10 cellular contexts compared by ENCODE assay signal in genomic region chr3:183449391-183449790, GRCh38. TPM values are rescaled to one million over a fixed set of nuclear protein-coding genes. Genes with fewer than 3 reads are reported as not detected.
A peak's percentile ranks its signal among the peaks of the same experiment; 100 is the strongest.
DNase-seq lines count a peak whose midpoint lies in the region; ATAC-seq and TF ChIP-seq lines count a peak whose summit lies in the region.
"Had no signal": no experiment of that assay in that cellular context is flagged by ENCODE, and none has a peak within 500 bp of the region (broad histone marks: within the 10 kb centered on the region; RNA-seq: fewer than 3 reads in every experiment).

No MANE protein-coding gene starts in this region.

- no peak overlapping the region for H2BK15ac ChIP-seq in IMR-90 (ENCODE audit: low read depth, low read length)

- no peak overlapping the region for H2AK5ac ChIP-seq in IMR-90 (ENCODE audit: low read depth, low read length)

- TF ChIP-seq RAD21 in IMR-90 (IDR thresholded peaks at IDR 0.05; ENCODE audit: low read length) = no peak

- no peak overlapping the region for H3K18ac ChIP-seq in IMR-90 (ENCODE audit: low read depth, low read length)

- H3K27me3 ChIP-seq in IMR-90 (ENCODE audit: control insufficient read depth, insufficient read depth, low read length) (no peaks in the 10 kb centered on the region), colonic mucosa (no peaks in the 10 kb centered on the region)
- H3K27me3 ChIP-seq: uterus had no signal

- peak; percentile 26 to 37 for DNase-seq in AML-193 (lab: John Stamatoyannopoulos, UW)
- DNase-seq in IMR-90 = peak; percentile 38
- peak; percentile 41 for DNase-seq in cerebellum (ENCODE audit: low spot score)
- peak; percentile 66 for DNase-seq in medulla oblongata (ENCODE audit: extremely low spot score)
- DNase-seq in activated CD8-positive, alpha-beta T cell treated with anti-CD3 and anti-CD28 coated beads, Interleukin-2, amount 10 ng/mL, durations not matched to agents 7 days and 5 days = no peak
- no peak for DNase-seq in colonic mucosa
- DNase-seq: DND-41, uterus had no signal

- no peak overlapping the region for H3K4ac ChIP-seq in IMR-90 (ENCODE audit: low read depth, low read length)

- H3K36me3 ChIP-seq in IMR-90 (ENCODE audit: control insufficient read depth, insufficient read depth, low read length) (peaks cover 3% of the 10 kb centered on the region), colonic mucosa (no peaks in the 10 kb centered on the region)
- H3K36me3 ChIP-seq: uterus had no signal

- no peak for TF ChIP-seq CTCF in IMR-90 (conservative IDR thresholded peaks at IDR 0.05; ENCODE audit: low read depth, low read length)
- TF ChIP-seq CTCF in colonic mucosa (IDR thresholded peaks at IDR 0.05) = no peak

- no peak overlapping the region for H2AFZ ChIP-seq in IMR-90 (replicated peaks; ENCODE audit: low read length, poor library complexity)

- no peaks in the 10 kb centered on the region for H3K36me3 Mint-ChIP-seq in activated CD8-positive, alpha-beta T cell treated with anti-CD3 and anti-CD28 coated beads, Interleukin-2, amount 10 ng/mL, durations not matched to agents 7 days and 5 days (ENCODE audit: low read depth)

- H3K4me1 Mint-ChIP-seq in activated CD8-positive, alpha-beta T cell treated with anti-CD3 and anti-CD28 coated beads, Interleukin-2, amount 10 ng/mL, durations not matched to agents 7 days and 5 days (ENCODE audit: low read depth) = peaks cover 14% of the 10 kb centered on the region

- ATAC-seq in IMR-90 (ENCODE audit: low read depth) = peak; percentile 33
- ATAC-seq in activated CD8-positive, alpha-beta T cell treated with anti-CD3 and anti-CD28 coated beads, Interleukin-2, amount 10 ng/mL, durations not matched to agents 7 days and 5 days = no peak
- no peak for ATAC-seq in HG03045 (IDR thresholded peaks at IDR 0.05; ENCODE audit: unreplicated experiment)
- ATAC-seq in HG03280 (IDR thresholded peaks at IDR 0.05; ENCODE audit: unreplicated experiment) = no peak

- H3K27me3 Mint-ChIP-seq in activated CD8-positive, alpha-beta T cell treated with anti-CD3 and anti-CD28 coated beads, Interleukin-2, amount 10 ng/mL, durations not matched to agents 7 days and 5 days (ENCODE audit: low read depth) = peaks cover 2% of the 10 kb centered on the region

- H3K14ac ChIP-seq in IMR-90 (replicated peaks; ENCODE audit: low read depth, low read length) = no peak overlapping the region

- no peak overlapping the region for H3K56ac ChIP-seq in IMR-90 (ENCODE audit: extremely low read depth, insufficient read depth, low read length)

- no peak overlapping the region for H4K5ac ChIP-seq in IMR-90 (ENCODE audit: low read depth, low read length)

- no peak overlapping the region for H2AK9ac ChIP-seq in IMR-90 (replicated peaks; ENCODE audit: low read depth, low read length, poor library complexity)

- H3K9me3 ChIP-seq in IMR-90 (ENCODE audit: control insufficient read depth, insufficient read depth, low read length) (no peaks in the 10 kb centered on the region), colonic mucosa (no peaks in the 10 kb centered on the region)
- H3K9me3 ChIP-seq: uterus had no signal

- no peaks in the 10 kb centered on the region for H3K9me1 ChIP-seq in IMR-90 (ENCODE audit: insufficient read depth, low read length)

- H3K27ac Mint-ChIP-seq in activated CD8-positive, alpha-beta T cell treated with anti-CD3 and anti-CD28 coated beads, Interleukin-2, amount 10 ng/mL, durations not matched to agents 7 days and 5 days = no peak overlapping the region

- no peaks in the 10 kb centered on the region for H3K9me3 Mint-ChIP-seq in activated CD8-positive, alpha-beta T cell treated with anti-CD3 and anti-CD28 coated beads, Interleukin-2, amount 10 ng/mL, durations not matched to agents 7 days and 5 days (ENCODE audit: insufficient read depth)

- peaks cover 0 to 3% of the 10 kb centered on the region in 2 experiments; a peak in 1 of 4 replicates for H3K79me1 ChIP-seq in IMR-90 (ENCODE audit: low read depth in 1 of 2, low read length in 2 of 2)

- dilution Hi-C loops in IMR-90 (cut with HindIII; ENCODE audit: low sequenced_read_pairs, unreplicated experiment) = no loop called here

- H2BK120ac ChIP-seq in IMR-90 (ENCODE audit: low read depth, low read length) = no peak overlapping the region

- no peak overlapping the region for H4K8ac ChIP-seq in IMR-90 (ENCODE audit: low read depth in 2 of 2, low read length in 2 of 2)

- H3K4me3 ChIP-seq in IMR-90 (ENCODE audit: insufficient read depth, low read depth, low read length) (0 out of 2 replicates have a peak overlapping the region, but pooled peaks have one; percentile 24), colonic mucosa (no peak overlapping the region)
- H3K4me3 ChIP-seq: uterus had no signal

- CTCF ChIA-PET in IMR-90 (lab: Yijun Ruan, JAX) = no interaction called here
- CTCF ChIA-PET in activated CD8-positive, alpha-beta T cell treated with anti-CD3 and anti-CD28 coated beads, Interleukin-2, amount 10 ng/mL, durations not matched to agents 7 days and 5 days (lab: Charles Lee) = interaction anchor here (1.3 kb wide), 1 partner anchor 39 kb away, joined by 3 read pairs; no protein-coding TSS in a partner anchor

- no peak overlapping the region for H2BK20ac ChIP-seq in IMR-90 (ENCODE audit: low read depth, low read length)

- no TSS peak for BruUV-seq in IMR-90 (replicated peaks; lab: Mats Ljungman, UMichigan)

- intact Hi-C loops in IMR-90 (cut with micrococcal nuclease) (no loop called here), colonic mucosa (cut with DNase I) (no loop called here)

- no CpG with 5 or more reads among the region's 4 CpGs for WGBS in IMR-90 (ENCODE audit: extremely low coverage in 2 of 2, insufficient read length in 1 of 2), 2 experiments

- in situ Hi-C loops in IMR-90 (cut with MboI; ENCODE audit: low sequenced_read_pairs) = no loop called here

- no peak overlapping the region for H3K27ac ChIP-seq in IMR-90 (ENCODE audit: insufficient read depth, low read length)
- no peak overlapping the region for H3K27ac ChIP-seq in colonic mucosa

- no peak overlapping the region for H3K4me3 Mint-ChIP-seq in activated CD8-positive, alpha-beta T cell treated with anti-CD3 and anti-CD28 coated beads, Interleukin-2, amount 10 ng/mL, durations not matched to agents 7 days and 5 days

- no peak overlapping the region for H2BK5ac ChIP-seq in IMR-90 (ENCODE audit: low read depth, low read length, poor library complexity, severe bottlenecking)

- POLR2A ChIA-PET in IMR-90 (lab: Charles Lee; ENCODE audit: unreplicated experiment) = no interaction called here
- POLR2A ChIA-PET in activated CD8-positive, alpha-beta T cell treated with anti-CD3 and anti-CD28 coated beads, Interleukin-2, amount 10 ng/mL, durations not matched to agents 7 days and 5 days (lab: Charles Lee) = no interaction called here

- no peak overlapping the region for H3K23ac ChIP-seq in IMR-90 (ENCODE audit: low read depth, low read length)

- no peaks in the 10 kb centered on the region for H4K20me1 ChIP-seq in IMR-90 (ENCODE audit: insufficient read depth, low read length)

- H3K4me1 ChIP-seq in IMR-90 (ENCODE audit: control insufficient read depth, insufficient read depth, low read length) (peaks cover 2% of the 10 kb centered on the region; the same call in 1 of the 2 replicates), colonic mucosa (no peaks in the 10 kb centered on the region)
- H3K4me1 ChIP-seq: uterus had no signal

- H3K9ac ChIP-seq in IMR-90 (ENCODE audit: low read depth, low read length) = peak overlapping the region; percentile 54
- H3K9ac ChIP-seq in colonic mucosa (ENCODE audit: low read depth in 2 of 2, low read length in 2 of 2) = no peak overlapping the region

- no peak overlapping the region for H4K91ac ChIP-seq in IMR-90 (ENCODE audit: insufficient read depth, low read depth, low read length)

- no peak for TF ChIP-seq POLR2A in IMR-90 (IDR thresholded peaks at IDR 0.05; ENCODE audit: low read depth, low read length)

- H3K4me2 ChIP-seq in IMR-90 (ENCODE audit: low read depth, low read length) = peak overlapping the region; percentile 67

TF ChIP-seq in IMR-90, 13 proteins besides CTCF, POLR2A, EP300 and RAD21:
- TF ChIP-seq CEBPB (IDR thresholded peaks at IDR 0.05; ENCODE audit: low read depth, low read length) (no peak), SMC3 (IDR thresholded peaks at IDR 0.05; ENCODE audit: low read depth, low read length) (no peak), MXI1 (IDR thresholded peaks at IDR 0.05; ENCODE audit: borderline replicate concordance, low read depth, low read length) (no peak), USF2 (IDR thresholded peaks at IDR 0.05; ENCODE audit: low read depth, low read length) (no peak), RFX5 (IDR thresholded peaks at IDR 0.05; ENCODE audit: low read depth, low read length) (no peak), NFE2L2 (IDR thresholded peaks at IDR 0.05; ENCODE audit: low read depth, low read length) (no peak)
TF ChIP-seq in IMR-90: peak in this region for 0.

RNA-seq across cellular contexts. Expression of gene MCF2L2, which starts 21.0 kb away (rescaled TPM):
- total RNA-seq in IMR-90 (2012; rRNA removed) = under 0.01 TPM in 1 of 2 replicates, not detected in the other
- 0.17 TPM in 1 of 2 replicates, not detected in the other for polyA plus RNA-seq in IMR-90 (2012; rRNA removed)
- not detected in 2 replicates for polyA plus RNA-seq in IMR-90 (2012; cell fraction: cytosol; rRNA removed)
- polyA plus RNA-seq in IMR-90 (2012; cell fraction: nucleus; rRNA removed; ENCODE audit: low replicate concordance) = 0.01 and 0.08 TPM in 2 replicates
- 37.1 TPM for total RNA-seq in cerebellum
- 1 to 10 TPM; 7.2 to 7.5 TPM for total RNA-seq in activated CD8-positive, alpha-beta T cell treated with anti-CD3 and anti-CD28 coated beads, Interleukin-2, amount 10 ng/mL, durations not matched to agents 7 days and 5 days
- total RNA-seq in colonic mucosa = 1 to 10 TPM in 1 of 2 donors, under 1 TPM in 1; 0.25 to 1.4 TPM

Comparison
In these comparisons a context has a peak if more than half of its experiments do, and no peak if none do; other contexts are left out.
1. DNase-seq: peak in AML-193 (2 of 2), IMR-90 (single experiment), cerebellum (single experiment) and medulla oblongata (single experiment); none in activated CD8-positive, alpha-beta T cell treated with anti-CD3 and anti-CD28 coated beads, Interleukin-2, amount 10 ng/mL, durations not matched to agents 7 days and 5 days (single experiment) and colonic mucosa (single experiment).